Comparison of ENCODE assay signal across 8 cellular contexts in the genomic region with DNA sequence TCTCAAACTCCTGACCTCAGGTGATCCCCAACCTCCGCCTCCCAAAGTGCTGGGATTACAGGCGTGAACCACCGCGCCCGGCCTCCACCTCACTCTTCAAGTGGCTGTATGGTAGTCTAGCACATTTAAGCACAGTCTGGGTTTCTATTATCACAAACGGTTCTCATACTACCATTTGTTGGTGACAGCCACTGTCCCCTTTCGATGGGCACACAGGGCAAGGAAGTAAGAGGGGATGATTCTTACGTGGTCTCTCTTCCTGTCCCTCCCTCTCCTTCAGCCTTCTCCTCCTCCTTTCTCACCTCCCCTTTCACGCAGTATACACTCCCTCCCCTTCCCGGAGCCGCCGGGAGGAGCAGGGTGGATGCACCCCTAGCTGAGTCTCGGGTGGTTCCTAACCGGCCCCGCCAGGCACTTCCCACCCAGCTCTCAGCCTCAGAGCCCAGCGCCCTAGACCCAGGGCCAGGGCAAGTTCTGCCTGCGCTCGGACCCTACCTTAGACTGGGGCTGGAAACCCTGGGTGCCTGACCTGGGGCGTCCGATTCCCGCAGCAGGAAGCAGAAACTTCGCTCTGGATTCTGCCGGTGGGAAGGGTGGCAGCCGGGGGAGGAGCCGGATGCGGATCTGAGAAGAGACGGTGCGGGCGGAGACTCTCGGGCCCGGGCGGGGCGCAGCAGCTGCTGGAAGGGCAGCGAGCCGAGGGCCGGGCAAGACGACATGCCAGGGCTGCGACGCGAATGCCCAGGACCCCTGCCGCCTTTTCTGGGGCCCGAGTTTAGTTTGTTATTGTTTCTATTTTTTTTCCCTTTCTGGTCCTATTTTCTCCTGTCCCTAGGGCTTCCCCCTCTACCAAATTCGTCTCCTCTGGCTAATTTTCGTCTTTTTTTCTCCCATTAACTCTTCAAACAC. TPM values are rescaled to one million over a fixed set of nuclear protein-coding genes. Genes with fewer than 3 reads are reported as not detected.
DNase-seq lines count a peak whose midpoint lies in the region; ATAC-seq and TF ChIP-seq lines count a peak whose summit lies in the region.

A gene (minus strand): TSS at position 626 of the 909 bp plus-strand sequence. CDS start 5,062 bp downstream, outside the sequence.

- H3K4me3 ChIP-seq in SU-DHL-6 (ENCODE audit: insufficient read depth, low read length, poor library complexity, severe bottlenecking): peak within 1 kb of the TSS; percentile 84
- H3K4me3 ChIP-seq in testis: peak within 1 kb of the TSS; percentile 79 to 83

- H3K27ac ChIP-seq in SU-DHL-6 (ENCODE audit: low read depth, low read length) (peak within 1 kb of the TSS; percentile 59), testis (peak within 1 kb of the TSS; percentile 86 to 96)

- peak within 1 kb of the TSS; percentile 86 for H3K9ac ChIP-seq in SU-DHL-6 (ENCODE audit: low read length)

- peak within 1 kb of the TSS; percentile 99 for H3K27ac Mint-ChIP-seq in activated naive CD8-positive, alpha-beta T cell treated with anti-CD3 and anti-CD28 coated beads, Interleukin-2, amount 10 ng/mL, durations not matched to agents 7 days and 5 days
- peak within 1 kb of the TSS; percentile 98 for H3K27ac Mint-ChIP-seq in osteocyte (ENCODE audit: unreplicated experiment)

- DNase-seq in GM04504 (ENCODE audit: low read depth): peak; percentile 63
- DNase-seq in NCI-H1105 treated with DMSO at 0.1 percent for 48 hours (lab: John Stamatoyannopoulos, UW): peak; percentile 83
- DNase-seq in activated naive CD8-positive, alpha-beta T cell treated with anti-CD3 and anti-CD28 coated beads, Interleukin-2, amount 10 ng/mL, durations not matched to agents 7 days and 5 days: peak; percentile 82
- DNase-seq in Right ventricle myocardium inferior (ENCODE audit: missing footprints): peak; percentile 95
- peak; percentile 94 for DNase-seq in osteocyte (ENCODE audit: extremely low spot score, unreplicated experiment)
- DNase-seq in testis: peak; percentile 92

- peak within 1 kb of the TSS; percentile 99 for H3K4me3 Mint-ChIP-seq in activated naive CD8-positive, alpha-beta T cell treated with anti-CD3 and anti-CD28 coated beads, Interleukin-2, amount 10 ng/mL, durations not matched to agents 7 days and 5 days
- peak within 1 kb of the TSS; percentile 93 for H3K4me3 Mint-ChIP-seq in osteocyte (ENCODE audit: unreplicated experiment)

- peaks cover 11% of the 10 kb centered on the region for H3K4me1 ChIP-seq in testis

- TF ChIP-seq CTCF in SU-DHL-6 (IDR thresholded peaks at IDR 0.05; ENCODE audit: insufficient read depth, low read length, poor library complexity, severe bottlenecking) (no peak), osteocyte (IDR thresholded peaks at IDR 0.05) (no peak), testis (IDR thresholded peaks at IDR 0.05) (no peak)

- POLR2A ChIA-PET in activated naive CD8-positive, alpha-beta T cell treated with anti-CD3 and anti-CD28 coated beads, Interleukin-2, amount 10 ng/mL, durations not matched to agents 7 days and 5 days (lab: Charles Lee): interaction anchor here (0.6 to 3.8 kb wide), 10 partner anchors 16 to 218 kb away, joined by 3 to 31 read pairs (median 4); a partner anchor contains a TSS

- no peaks in the 10 kb centered on the region for H3K36me3 ChIP-seq in SU-DHL-6 (ENCODE audit: low read length)
- H3K36me3 ChIP-seq in testis (ENCODE audit: low read depth, missing control alignments): no peaks in the 10 kb centered on the region

- WGBS in testis, 2 donors: 1% methylated on average over 35 to 44 of the region's 44 CpGs

- no peaks in the 10 kb centered on the region for H3K9me2 ChIP-seq in SU-DHL-6 (replicated peaks; ENCODE audit: insufficient read depth, low read length)

- H3K27me3 ChIP-seq in SU-DHL-6 (ENCODE audit: low read length) (no peaks in the 10 kb centered on the region), testis (no peaks in the 10 kb centered on the region)

- no peaks in the 10 kb centered on the region for H3K9me3 Mint-ChIP-seq in activated naive CD8-positive, alpha-beta T cell treated with anti-CD3 and anti-CD28 coated beads, Interleukin-2, amount 10 ng/mL, durations not matched to agents 7 days and 5 days
- H3K9me3 Mint-ChIP-seq in osteocyte (ENCODE audit: unreplicated experiment): no peaks in the 10 kb centered on the region

- no peaks in the 10 kb centered on the region for H3K27me3 Mint-ChIP-seq in activated naive CD8-positive, alpha-beta T cell treated with anti-CD3 and anti-CD28 coated beads, Interleukin-2, amount 10 ng/mL, durations not matched to agents 7 days and 5 days
- no peaks in the 10 kb centered on the region for H3K27me3 Mint-ChIP-seq in osteocyte (ENCODE audit: unreplicated experiment)

- no peak for TF ChIP-seq POLR2A in testis (IDR thresholded peaks at IDR 0.05)

- intact Hi-C loops in Right ventricle myocardium inferior (cut with DNase I): loop anchor here (1.0 to 5.0 kb wide), 4 partner anchors 41 to 269 kb away; a partner anchor contains a TSS
- intact Hi-C loops in testis (cut with DNase I; ENCODE audit: low total_unique reads): no loop called here

- H2AFZ ChIP-seq in SU-DHL-6 (ENCODE audit: low read depth, low read length, severe bottlenecking): peak within 1 kb of the TSS; percentile 95

- H3K4me2 ChIP-seq in SU-DHL-6 (ENCODE audit: low read depth, low read length, poor library complexity, severe bottlenecking): peak within 1 kb of the TSS; percentile 97

- peaks cover 7% of the 10 kb centered on the region for H3K36me3 Mint-ChIP-seq in activated naive CD8-positive, alpha-beta T cell treated with anti-CD3 and anti-CD28 coated beads, Interleukin-2, amount 10 ng/mL, durations not matched to agents 7 days and 5 days
- peaks cover 3% of the 10 kb centered on the region for H3K36me3 Mint-ChIP-seq in osteocyte (ENCODE audit: unreplicated experiment)

- ATAC-seq in HG02588 (IDR thresholded peaks at IDR 0.05; ENCODE audit: unreplicated experiment) (peak; percentile 76), Right ventricle myocardium inferior (peak; percentile 96)
- peak; percentile 88 for ATAC-seq in activated naive CD8-positive, alpha-beta T cell treated with anti-CD3 and anti-CD28 coated beads, Interleukin-2, amount 10 ng/mL, durations not matched to agents 7 days and 5 days (ENCODE audit: low read depth)

- H3F3A ChIP-seq in SU-DHL-6 (ENCODE audit: insufficient read depth): peaks cover 16% of the 10 kb centered on the region; the same call in 1 of the 2 replicates

- H3K9me3 ChIP-seq in SU-DHL-6 (ENCODE audit: insufficient read depth, low read length) (no peaks in the 10 kb centered on the region), testis (no peaks in the 10 kb centered on the region)

- H3K79me2 ChIP-seq in SU-DHL-6 (ENCODE audit: insufficient read depth, low read length): peaks cover 11% of the 10 kb centered on the region

- no peaks in the 10 kb centered on the region for H4K20me1 ChIP-seq in SU-DHL-6 (ENCODE audit: low read depth, low read length)

- peaks cover 38% of the 10 kb centered on the region for H3K4me1 Mint-ChIP-seq in activated naive CD8-positive, alpha-beta T cell treated with anti-CD3 and anti-CD28 coated beads, Interleukin-2, amount 10 ng/mL, durations not matched to agents 7 days and 5 days
- H3K4me1 Mint-ChIP-seq in osteocyte (ENCODE audit: unreplicated experiment): peaks cover 23% of the 10 kb centered on the region

RNA-seq across cellular contexts. Expression of the gene that starts here (rescaled TPM):
- total RNA-seq in activated naive CD8-positive, alpha-beta T cell treated with anti-CD3 and anti-CD28 coated beads, Interleukin-2, amount 10 ng/mL, durations not matched to agents 7 days and 5 days: 10 to 100 TPM; 57.9 to 68.3 TPM
- 8.2 TPM for total RNA-seq in Right ventricle myocardium inferior
- total RNA-seq in osteocyte: 35.4 and 38.0 TPM in 2 replicates
- 10 to 100 TPM; 16.5 to 19.1 TPM for total RNA-seq in testis
- 11.6 TPM for polyA plus RNA-seq in testis (ENCODE audit: insufficient read depth, low read depth, low replicate concordance)

Comparison
In these comparisons a context has a peak if more than half of its experiments do, and no peak if none do; other contexts are left out.
1. Peak in every context shown above with its lines: DNase-seq, ATAC-seq, H3K4me3 ChIP-seq and H3K27ac ChIP-seq.